In the genomic region with DNA sequence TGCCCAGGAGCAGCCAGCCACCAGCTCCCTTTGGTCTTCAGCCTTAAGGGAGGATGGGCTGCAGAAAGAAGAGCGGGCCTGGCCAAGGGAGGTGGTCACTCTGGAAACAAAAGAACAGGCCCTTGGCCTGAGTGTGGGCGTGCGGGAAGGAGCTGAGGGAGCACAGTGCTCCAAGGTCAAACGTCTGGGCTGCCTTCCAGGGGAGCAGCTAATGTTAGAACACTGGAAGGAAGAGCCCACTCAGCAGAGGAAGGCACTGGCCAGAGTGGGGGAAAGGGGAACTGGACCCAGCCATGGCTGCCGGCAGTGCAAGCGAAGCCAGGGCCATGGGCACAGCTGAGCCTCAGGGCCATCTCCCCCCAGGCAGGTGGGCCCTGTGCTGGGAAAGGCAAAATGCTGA, we compare ENCODE assay signal across 10 cellular contexts. TPM values are rescaled to one million over a fixed set of nuclear protein-coding genes. Genes with fewer than 3 reads are reported as not detected.
A peak's percentile ranks its signal among the peaks of the same experiment; 100 is the strongest.
DNase-seq lines count a peak whose midpoint lies in the region; ATAC-seq, FAIRE-seq and TF ChIP-seq lines count a peak whose summit lies in the region.
"Had no signal": no experiment of that assay in that cellular context is flagged by ENCODE, and none has a peak within 500 bp of the region (broad histone marks: within the 10 kb centered on the region; RNA-seq: fewer than 3 reads in every experiment).

No MANE protein-coding gene starts in this region.

- intact Hi-C loops in sciatic nerve (cut with DNase I) = no loop called here

- FAIRE-seq in GM12891 (lab: Jason Lieb, UNC) = peak; percentile 60
- FAIRE-seq: GM12878, TTC549 had no signal

- ATAC-seq in sciatic nerve (peak; percentile 87), HG02610 (IDR thresholded peaks at IDR 0.05; ENCODE audit: unreplicated experiment) (no peak), HG03571 (IDR thresholded peaks at IDR 0.05; ENCODE audit: unreplicated experiment) (no peak)
- ATAC-seq: GM12878 had no signal

- TF ChIP-seq POLR2A in GM12891 (IDR thresholded peaks at IDR 0.05; ENCODE audit: low read depth, low read length) = no peak

- no peak for DNase-seq in GM12891 (ENCODE audit: insufficient read length, low spot score)
- peak in 43 of 58 donors; percentile 29 to 85 (median 70) for DNase-seq in anterior cingulate cortex (lab: John Stamatoyannopoulos, UW)
- peak; percentile 54 for DNase-seq in hepatic stellate cell (ENCODE audit: low spot score)
- peak; percentile 95 for DNase-seq in sciatic nerve (ENCODE audit: low spot score)
- no peak for DNase-seq in KG1 (lab: John Stamatoyannopoulos, UW)
- DNase-seq in activated CD4-positive, CD25-positive, alpha-beta regulatory T cell (lab: John Stamatoyannopoulos, UW) = no peak

TF ChIP-seq in GM12891, 5 proteins besides CTCF, POLR2A, EP300 and RAD21:
- peak; percentile 61 for TF ChIP-seq SPI1 (IDR thresholded peaks at IDR 0.05; ENCODE audit: low read depth, low read length)
- no peak for TF ChIP-seq POLR2AphosphoS5 (IDR thresholded peaks at IDR 0.05; ENCODE audit: low read depth, low read length)
- TF ChIP-seq POU2F2 (IDR thresholded peaks at IDR 0.05; ENCODE audit: low read depth, low read length) = no peak
- no peak for TF ChIP-seq TAF1 (IDR thresholded peaks at IDR 0.05; ENCODE audit: low read depth, low read length)

RNA-seq across cellular contexts. Expression of gene FAM53B, which starts 42.7 kb away (rescaled TPM):
- polyA plus RNA-seq in GM12891 (2012; ENCODE audit: low read depth, missing spikeins) = 8.0 TPM
- 48.0 TPM for total RNA-seq in sciatic nerve

Comparison
In these comparisons a context has a peak if more than half of its experiments do, and no peak if none do; other contexts are left out.
1. DNase-seq: peak in anterior cingulate cortex (43 of 58), hepatic stellate cell (single experiment) and sciatic nerve (single experiment); none in GM12891 (single experiment), KG1 (single experiment) and activated CD4-positive, CD25-positive, alpha-beta regulatory T cell (0 of 4).